Comparison of ENCODE assay signal across 1 cellular context in the genomic region with DNA sequence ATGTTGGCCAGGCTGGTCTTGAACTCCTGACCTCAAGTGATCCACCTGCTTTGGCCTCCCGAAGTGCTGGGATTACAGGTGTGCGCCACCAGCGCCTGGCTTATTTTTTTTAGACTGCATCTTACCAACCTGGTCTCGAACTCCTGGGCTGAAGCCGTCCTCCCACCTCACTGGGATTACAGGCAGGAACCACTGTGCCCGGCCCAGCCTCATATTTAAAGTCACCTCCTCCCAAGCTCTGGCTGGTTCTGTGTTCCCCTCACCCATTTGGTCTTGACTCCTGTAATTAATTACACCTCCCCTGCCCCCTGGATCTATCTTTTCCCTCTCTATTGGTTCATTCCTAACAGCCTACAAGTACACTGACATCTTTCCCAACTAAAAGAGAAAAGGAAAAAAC.
TF ChIP-seq lines count a peak whose summit lies in the region.

No MANE protein-coding gene starts in this region.

TF ChIP-seq in IMR-90, 13 proteins besides CTCF, POLR2A, EP300 and RAD21:
- TF ChIP-seq MAFK (IDR thresholded peaks at IDR 0.05; ENCODE audit: low read depth, low read length) (no peak), BHLHE40 (IDR thresholded peaks at IDR 0.05; ENCODE audit: low read depth, low read length) (no peak), FOS (IDR thresholded peaks at IDR 0.05; ENCODE audit: low read depth, low read length) (no peak), SMC3 (IDR thresholded peaks at IDR 0.05; ENCODE audit: low read depth, low read length) (no peak), CHD1 (IDR thresholded peaks at IDR 0.05; ENCODE audit: low read depth, low read length) (no peak), CEBPB (IDR thresholded peaks at IDR 0.05; ENCODE audit: low read depth, low read length) (no peak), MXI1 (IDR thresholded peaks at IDR 0.05; ENCODE audit: borderline replicate concordance, low read depth, low read length) (no peak)
- TF ChIP-seq, protein P1, sequence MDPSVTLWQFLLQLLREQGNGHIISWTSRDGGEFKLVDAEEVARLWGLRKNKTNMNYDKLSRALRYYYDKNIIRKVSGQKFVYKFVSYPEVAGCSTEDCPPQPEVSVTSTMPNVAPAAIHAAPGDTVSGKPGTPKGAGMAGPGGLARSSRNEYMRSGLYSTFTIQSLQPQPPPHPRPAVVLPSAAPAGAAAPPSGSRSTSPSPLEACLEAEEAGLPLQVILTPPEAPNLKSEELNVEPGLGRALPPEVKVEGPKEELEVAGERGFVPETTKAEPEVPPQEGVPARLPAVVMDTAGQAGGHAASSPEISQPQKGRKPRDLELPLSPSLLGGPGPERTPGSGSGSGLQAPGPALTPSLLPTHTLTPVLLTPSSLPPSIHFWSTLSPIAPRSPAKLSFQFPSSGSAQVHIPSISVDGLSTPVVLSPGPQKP (IDR thresholded peaks at IDR 0.05; ENCODE audit: borderline replicate concordance, low read depth, low read length): no peak
- TF ChIP-seq, protein P2, sequence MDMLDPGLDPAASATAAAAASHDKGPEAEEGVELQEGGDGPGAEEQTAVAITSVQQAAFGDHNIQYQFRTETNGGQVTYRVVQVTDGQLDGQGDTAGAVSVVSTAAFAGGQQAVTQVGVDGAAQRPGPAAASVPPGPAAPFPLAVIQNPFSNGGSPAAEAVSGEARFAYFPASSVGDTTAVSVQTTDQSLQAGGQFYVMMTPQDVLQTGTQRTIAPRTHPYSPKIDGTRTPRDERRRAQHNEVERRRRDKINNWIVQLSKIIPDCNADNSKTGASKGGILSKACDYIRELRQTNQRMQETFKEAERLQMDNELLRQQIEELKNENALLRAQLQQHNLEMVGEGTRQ (IDR thresholded peaks at IDR 0.05; ENCODE audit: low read depth, low read length): no peak
